In the genomic region with DNA sequence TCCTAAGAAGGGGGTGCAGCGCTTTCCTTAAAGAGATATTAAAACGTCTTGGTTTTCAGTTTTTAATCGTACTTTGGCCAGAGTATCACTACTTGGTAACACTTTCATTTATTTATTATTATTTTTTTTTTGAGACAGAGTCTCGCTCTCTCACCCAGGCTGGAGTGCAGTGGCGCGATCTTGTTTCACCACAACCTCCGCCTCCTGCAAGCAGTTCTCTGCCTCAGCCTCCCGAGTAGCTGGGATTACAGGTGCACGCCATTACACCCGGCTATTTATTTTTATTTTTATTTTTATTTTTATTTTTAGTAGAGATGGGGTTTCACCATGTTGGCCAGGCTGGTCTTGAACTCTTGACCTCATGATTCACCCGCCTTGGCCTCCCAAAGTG, we compare ENCODE assay signal across 8 cellular contexts.
DNase-seq lines count a peak whose midpoint lies in the region; ATAC-seq, FAIRE-seq and TF ChIP-seq lines count a peak whose summit lies in the region.
"Not testable (repeated sequence)": the region's sequence is repeated elsewhere in the genome, so short reads cannot be mapped to it uniquely, and the experiment has no call there.

No MANE protein-coding gene starts in this region.

- H3K27ac ChIP-seq in A549, result peak overlapping the region; percentile 71 to 82
- not testable (repeated sequence) for H3K27ac ChIP-seq in PC-9; mesodermal cell (ENCODE audit: low read depth, low read length, severe bottlenecking)

- not testable (repeated sequence) for H3K4me1 ChIP-seq in A549; PC-9 (replicated peaks; ENCODE audit: insufficient read depth); mesodermal cell (ENCODE audit: control insufficient read depth, insufficient read depth, low read length, poor library complexity, severe bottlenecking); skeletal muscle satellite cell (ENCODE audit: control insufficient read depth, insufficient read depth, low read length)

- H4K20me1 ChIP-seq in PC-9 (ENCODE audit: insufficient read depth), result not testable (repeated sequence)

- not testable (repeated sequence) for TF ChIP-seq CTCF in A549 (IDR thresholded peaks at IDR 0.05); PC-9 (conservative IDR thresholded peaks at IDR 0.05); epithelial cell of esophagus (IDR thresholded peaks at IDR 0.05; ENCODE audit: insufficient read depth, low read depth, low read length, missing control alignments)

- not testable (repeated sequence) for DNase-seq in A549 (ENCODE audit: low read depth in 1 of 2, low spot score in 1 of 2); PC-9; activated naive CD4-positive, alpha-beta T cell treated with anti-CD3 and anti-CD28 coated beads, Interleukin-2, amount 50 U/mL, for 72 hours (ENCODE audit: low spot score in 2 of 2); epithelial cell of esophagus (ENCODE audit: low read depth)

- ATAC-seq in A549 (peak in 1 of 2 experiments; percentile 35; a peak in 3 of 6 replicates), GM18868 (IDR thresholded peaks at IDR 0.05; ENCODE audit: unreplicated experiment) (peak; percentile 9), HG03095 (IDR thresholded peaks at IDR 0.05; ENCODE audit: unreplicated experiment) (peak; percentile 12)
- ATAC-seq in activated naive CD4-positive, alpha-beta T cell treated with anti-CD3 and anti-CD28 coated beads, Interleukin-2, amount 50 U/mL, for 72 hours, result peak in 1 of 2 donors; percentile 17

- intact Hi-C loops in PC-9 (cut with micrococcal nuclease; ENCODE audit: unreplicated experiment), result loop anchor here (10.0 kb wide), 2 partner anchors 470 to 510 kb away; a partner anchor contains a TSS

- BruUV-seq in PC-9 (replicated peaks; lab: Mats Ljungman, UMichigan), result not testable (repeated sequence)

- peak overlapping the region; percentile 65; the same call in 1 of the 2 replicates for H2AFZ ChIP-seq in PC-9

- H3K27me3 ChIP-seq in PC-9 (ENCODE audit: insufficient read depth, low read depth); skeletal muscle satellite cell (ENCODE audit: control insufficient read depth, insufficient read depth, low read length): not testable (repeated sequence)

- TF ChIP-seq EP300 in A549 (IDR thresholded peaks at IDR 0.05), result not testable (repeated sequence)

- H3K36me3 Mint-ChIP-seq in activated naive CD4-positive, alpha-beta T cell treated with anti-CD3 and anti-CD28 coated beads, Interleukin-2, amount 50 U/mL, for 72 hours, result not testable (repeated sequence)

- CTCF ChIA-PET in A549 (lab: Yijun Ruan, JAX), result interaction anchor here (0.6 to 6.4 kb wide), 38 partner anchors 8 to 510 kb away, joined by 3 to 112 read pairs (median 5); a partner anchor contains a TSS
- CTCF ChIA-PET in PC-9 (lab: Charles Lee), result interaction anchor here (0.8 kb wide), 1 partner anchor 468 kb away, joined by 3 read pairs; no protein-coding TSS in a partner anchor

- not testable (repeated sequence) for H3K9me2 ChIP-seq in PC-9 (ENCODE audit: insufficient read depth)

- H3K9ac ChIP-seq in skeletal muscle satellite cell (ENCODE audit: low read depth, low read length), result peak overlapping the region; percentile 71

- not testable (repeated sequence) for H3K36me3 ChIP-seq in PC-9 (ENCODE audit: low read depth); mesodermal cell (ENCODE audit: control insufficient read depth, insufficient read depth, low read length); skeletal muscle satellite cell (ENCODE audit: insufficient read depth, low read length)

- TF ChIP-seq POLR2A in A549 (IDR thresholded peaks at IDR 0.05; ENCODE audit: low read length), result not testable (repeated sequence)

- peak overlapping the region; percentile 41 for H3K4me3 ChIP-seq in A549
- peak overlapping the region; percentile 33; the same call in 1 of the 2 replicates for H3K4me3 ChIP-seq in PC-9
- H3K4me3 ChIP-seq in epithelial cell of esophagus (ENCODE audit: low read length), result peak overlapping the region; percentile 44
- H3K4me3 ChIP-seq in mesodermal cell (ENCODE audit: extremely low read depth, insufficient read depth, low read length, poor library complexity, severe bottlenecking), result peak overlapping the region; percentile 14
- peak overlapping the region; percentile 68 for H3K4me3 ChIP-seq in skeletal muscle satellite cell (ENCODE audit: low read length)

- TF ChIP-seq RAD21 in A549 (conservative IDR thresholded peaks at IDR 0.05 in 1 of 2, IDR thresholded peaks at IDR 0.05 in 1 of 2), result not testable (repeated sequence)

- not testable (repeated sequence) for H3F3A ChIP-seq in PC-9 (ENCODE audit: insufficient read depth, low read depth)

- not testable (repeated sequence) for H3K9me3 Mint-ChIP-seq in activated naive CD4-positive, alpha-beta T cell treated with anti-CD3 and anti-CD28 coated beads, Interleukin-2, amount 50 U/mL, for 72 hours

- POLR2A ChIA-PET in A549 (lab: Yijun Ruan, JAX), result interaction anchor here (1.1 to 1.4 kb wide), 3 partner anchors 195 to 246 kb away, joined by 4 to 7 read pairs (median 7); a partner anchor contains a TSS
- POLR2A ChIA-PET in PC-9 (lab: Charles Lee; ENCODE audit: unreplicated experiment), result not testable (repeated sequence)

- H3K9me3 ChIP-seq in A549; PC-9 (ENCODE audit: insufficient read depth, low read depth); mesodermal cell (ENCODE audit: control insufficient read depth, low read length); skeletal muscle satellite cell (replicated peaks; ENCODE audit: low read length): not testable (repeated sequence)

- FAIRE-seq in A549 (lab: Jason Lieb, UNC), result not testable (repeated sequence)

- H3K27ac Mint-ChIP-seq in activated naive CD4-positive, alpha-beta T cell treated with anti-CD3 and anti-CD28 coated beads, Interleukin-2, amount 50 U/mL, for 72 hours, result peak overlapping the region; percentile 44 to 82

- not testable (repeated sequence) for H3K79me2 ChIP-seq in PC-9 (ENCODE audit: low read depth)

- 30% methylated on average over 11 of the region's 11 CpGs for WGBS in A549 (ENCODE audit: missing lambda C conversion rate)
- 75 to 90% methylated on average over 4 to 5 of the region's 11 CpGs for WGBS in mesodermal cell (ENCODE audit: insufficient coverage in 2 of 2), 2 experiments

- peak overlapping the region; percentile 58 for H3K4me2 ChIP-seq in A549
- H3K4me2 ChIP-seq in PC-9, result peak overlapping the region; percentile 79
- H3K4me2 ChIP-seq in skeletal muscle satellite cell (ENCODE audit: low read length), result peak overlapping the region; percentile 93

Comparison
In these comparisons a context has a peak if more than half of its experiments do, and no peak if none do; other contexts are left out.
1. H3K4me3 ChIP-seq: peak in every context shown above with its lines; median percentile 68 in skeletal muscle satellite cell; 44 in epithelial cell of esophagus; 41 in A549; 33 in PC-9; 14 in mesodermal cell.